In the genomic region with DNA sequence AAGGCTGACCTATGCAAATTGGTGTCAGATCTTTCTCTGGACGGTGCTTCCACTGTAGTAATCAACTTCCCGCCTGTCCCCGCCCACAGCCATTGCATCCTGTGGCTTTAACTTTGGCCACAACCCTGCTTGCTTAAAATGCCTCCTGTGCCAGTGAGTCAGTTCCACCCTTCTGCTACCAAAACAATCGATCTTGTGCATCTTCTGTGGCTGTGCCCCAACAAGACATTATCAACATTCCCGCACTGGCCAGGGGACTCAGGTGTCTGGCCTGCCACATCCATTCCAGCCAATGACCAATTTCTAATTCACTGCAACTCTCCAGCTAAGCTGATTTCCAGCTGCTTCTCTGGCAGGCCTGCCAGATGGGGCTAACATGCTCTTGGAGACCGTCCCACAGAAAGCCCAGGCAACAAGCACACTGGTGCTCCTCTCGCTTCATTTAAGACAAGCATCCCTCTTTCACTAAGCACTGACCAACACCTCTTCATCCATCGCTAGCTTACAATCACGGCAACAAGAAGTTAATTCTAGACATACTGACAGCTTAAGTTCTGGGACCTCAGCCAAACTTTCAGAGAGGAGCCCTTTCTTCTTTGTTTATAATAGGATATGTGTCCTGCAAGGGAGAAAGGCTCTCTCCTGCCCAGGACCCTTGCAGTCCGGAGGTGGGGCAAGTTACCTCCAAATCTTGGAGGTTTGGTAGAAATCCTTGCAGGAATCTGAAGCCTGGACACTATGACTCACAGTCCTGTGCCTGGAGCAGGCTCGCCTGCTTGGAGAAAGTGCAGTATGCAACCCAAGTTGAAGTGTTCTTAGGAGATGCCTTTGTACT, we compare ENCODE assay signal across 8 cellular contexts. TPM values are rescaled to one million over a fixed set of nuclear protein-coding genes. Genes with fewer than 3 reads are reported as not detected.
A peak's percentile ranks its signal among the peaks of the same experiment; 100 is the strongest.
DNase-seq lines count a peak whose midpoint lies in the region; ATAC-seq and TF ChIP-seq lines count a peak whose summit lies in the region.

No MANE protein-coding gene starts in this region.

- H3K36me3 ChIP-seq in ascending aorta (no peaks in the 10 kb centered on the region), thyroid gland (no peaks in the 10 kb centered on the region)

- TF ChIP-seq EP300 in Ishikawa (IDR thresholded peaks at IDR 0.05; ENCODE audit: borderline replicate concordance): no peak

- H3K4me1 ChIP-seq in ascending aorta (peaks cover 14 to 22% of the 10 kb centered on the region in 2 donors), thyroid gland (peaks cover 28 to 61% of the 10 kb centered on the region in 2 donors)

- H3K4me3 ChIP-seq in ascending aorta (no peak overlapping the region), thyroid gland (replicated peaks in 1 of 3) (no peak overlapping the region)

- ATAC-seq in GM21825 (IDR thresholded peaks at IDR 0.05; ENCODE audit: unreplicated experiment): no peak

- DNase-seq in AG08396 (ENCODE audit: low spot score) (peak; percentile 70), ascending aorta (ENCODE audit: low spot score in 2 of 2) (peak in 1 of 2 donors; percentile 74), kidney glomerular epithelial cell (lab: John Stamatoyannopoulos, UW) (peak; percentile 67), thyroid gland (peak; percentile 74 to 81), NCI-H1417 (lab: John Stamatoyannopoulos, UW) (no peak)
- no peak for DNase-seq in activated effector memory CD4-positive, alpha-beta T cell treated with anti-CD3 and anti-CD28 coated beads, Interleukin-2, amount 50 U/mL, for 16 hours

- peak overlapping the region; percentile 16 to 81 for H3K27ac ChIP-seq in ascending aorta
- H3K27ac ChIP-seq in thyroid gland: peak overlapping the region; percentile 40 to 85 (median 79)

- no peak for TF ChIP-seq POLR2A in thyroid gland (IDR thresholded peaks at IDR 0.05)

- peak; percentile 5; the same call in 1 of the 2 replicates for TF ChIP-seq RAD21 in Ishikawa (IDR thresholded peaks at IDR 0.05; ENCODE audit: low read depth)

- H3K27me3 ChIP-seq in ascending aorta (no peaks in the 10 kb centered on the region), thyroid gland (no peaks in the 10 kb centered on the region)

- WGBS in thyroid gland, 2 donors: 33% methylated on average over 11 of the region's 11 CpGs

- TF ChIP-seq CTCF in ascending aorta (IDR thresholded peaks at IDR 0.05): no peak
- TF ChIP-seq CTCF in thyroid gland (IDR thresholded peaks at IDR 0.05): no peak

- no peaks in the 10 kb centered on the region for H3K9me3 ChIP-seq in ascending aorta
- H3K9me3 ChIP-seq in thyroid gland: no peaks in the 10 kb centered on the region

- intact Hi-C loops in ascending aorta (cut with DNase I) (no loop called here), thyroid gland (cut with DNase I) (no loop called here)

TF ChIP-seq in Ishikawa, 13 proteins besides CTCF, POLR2A, EP300 and RAD21:
- TF ChIP-seq TEAD4 (IDR thresholded peaks at IDR 0.05): peak; percentile 35; the same call in 1 of the 2 replicates
- TF ChIP-seq TAF1 (IDR thresholded peaks at IDR 0.05; ENCODE audit: low read depth): no peak
- TF ChIP-seq EGR1 (IDR thresholded peaks at IDR 0.05): no peak
- TF ChIP-seq YY1 (IDR thresholded peaks at IDR 0.05; ENCODE audit: low read depth): no peak
- TF ChIP-seq FOXM1 (IDR thresholded peaks at IDR 0.05; ENCODE audit: borderline replicate concordance, low read depth): no peak
- peak; percentile 65 for TF ChIP-seq NFIC (IDR thresholded peaks at IDR 0.05)
- TF ChIP-seq CEBPB (IDR thresholded peaks at IDR 0.05): no peak
- peak; percentile 60 for TF ChIP-seq TCF12 (IDR thresholded peaks at IDR 0.05; ENCODE audit: low read depth)
- no peak for TF ChIP-seq CREB1 (IDR thresholded peaks at IDR 0.05; ENCODE audit: low read depth)
- TF ChIP-seq, protein P1, sequence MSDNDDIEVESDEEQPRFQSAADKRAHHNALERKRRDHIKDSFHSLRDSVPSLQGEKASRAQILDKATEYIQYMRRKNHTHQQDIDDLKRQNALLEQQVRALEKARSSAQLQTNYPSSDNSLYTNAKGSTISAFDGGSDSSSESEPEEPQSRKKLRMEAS (IDR thresholded peaks at IDR 0.05): no peak; the same call in 1 of the 2 replicates
- TF ChIP-seq USF1 (IDR thresholded peaks at IDR 0.05): no peak
- TF ChIP-seq ZBTB7A (IDR thresholded peaks at IDR 0.05; ENCODE audit: low read depth): no peak
- no peak for TF ChIP-seq REST (IDR thresholded peaks at IDR 0.05; ENCODE audit: low read depth)

RNA-seq across cellular contexts. Expression of gene CA12, which starts 6.7 kb away (rescaled TPM):
- total RNA-seq in ascending aorta (10.7 TPM), thyroid gland (10 to 100 TPM in 1 of 4 donors, 1 to 10 TPM in 2, under 1 TPM in 1; 0.33 to 21.9 (median 4.3) TPM)

Comparison
In these comparisons a context has a peak if more than half of its experiments do, and no peak if none do; other contexts are left out.
1. DNase-seq: peak in AG08396 (single experiment), kidney glomerular epithelial cell (single experiment) and thyroid gland (2 of 2); none in NCI-H1417 (0 of 3) and activated effector memory CD4-positive, alpha-beta T cell treated with anti-CD3 and anti-CD28 coated beads, Interleukin-2, amount 50 U/mL, for 16 hours (single experiment).